ENCODE assay signal across 20 cellular contexts in the genomic region with DNA sequence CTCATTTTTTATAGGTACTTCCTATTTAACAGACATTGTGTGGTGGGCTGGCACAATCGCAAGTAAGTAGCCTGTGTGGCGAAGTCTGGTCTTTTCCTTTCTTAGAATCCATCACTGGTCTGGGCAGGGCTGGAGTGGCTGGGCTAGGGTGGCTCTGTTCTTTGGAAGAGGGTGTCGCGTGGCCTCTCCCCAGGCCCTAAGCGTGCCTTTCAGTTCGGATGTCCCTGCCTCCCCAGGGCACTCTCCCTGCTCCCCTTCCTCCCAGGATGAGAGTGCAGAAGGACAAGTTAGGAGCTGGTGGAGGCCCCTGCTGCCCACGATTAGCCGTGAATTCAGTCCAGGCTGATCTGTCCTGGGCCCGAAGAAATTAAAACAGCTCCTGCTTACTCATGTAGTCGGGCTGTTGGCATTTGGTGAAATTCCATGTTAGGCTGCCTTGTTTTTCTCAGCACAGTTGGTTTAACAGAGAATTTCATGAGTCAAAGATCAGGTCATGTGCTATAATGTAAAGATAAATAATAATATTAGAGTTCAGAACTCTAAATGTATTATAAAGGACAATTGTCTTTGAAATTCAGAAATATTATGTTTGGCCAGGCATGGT. TPM values are rescaled to one million over a fixed set of nuclear protein-coding genes. Genes with fewer than 3 reads are reported as not detected.
A peak's percentile ranks its signal among the peaks of the same experiment; 100 is the strongest.
DNase-seq lines count a peak whose midpoint lies in the region; ATAC-seq and TF ChIP-seq lines count a peak whose summit lies in the region.
"Had no signal": no experiment of that assay in that cellular context is flagged by ENCODE, and none has a peak within 500 bp of the region (broad histone marks: within the 10 kb centered on the region; RNA-seq: fewer than 3 reads in every experiment).

No MANE protein-coding gene starts in this region.

- WGBS in neuronal stem cell (ENCODE audit: extremely low coverage in 2 of 2, insufficient read length in 2 of 2, insufficient replicate concordance in 1 of 2), 2 donors, result no CpG with 5 or more reads among the region's 10 CpGs

- H2BK5ac ChIP-seq in neuronal stem cell (ENCODE audit: low read length), result no peak overlapping the region

- no peak overlapping the region for H3K9ac ChIP-seq in neuronal stem cell (ENCODE audit: low read depth, low read length, poor library complexity)

- no peak overlapping the region for H3K14ac ChIP-seq in neuronal stem cell (ENCODE audit: low read length)

- H2BK15ac ChIP-seq in neuronal stem cell (ENCODE audit: low read length), result no peak overlapping the region

- H3K4me3 Mint-ChIP-seq in stimulated activated naive CD8-positive, alpha-beta T cell treated with anti-CD3 and anti-CD28 coated beads, Interleukin-15, Interleukin-2, amounts not matched to agents 100 ng/mL and 50 ng/mL, for 24 hours, result no peak overlapping the region
- H3K4me3 Mint-ChIP-seq in stimulated activated naive CD8-positive, alpha-beta T cell treated with anti-CD3 and anti-CD28 coated beads, Interleukin-15, amount 100 ng/mL, for 72 hours, result no peak overlapping the region
- H3K4me3 Mint-ChIP-seq: H9; T-helper 2 cell treated with Interferon-gamma antibody and Interleukin-4, amounts not matched to agents 5 μg/mL and 100 μg/mL, for 36 hours had no signal

- peaks cover 2% of the 10 kb centered on the region for H3K79me1 ChIP-seq in neuronal stem cell (ENCODE audit: low read depth, low read length)

- peak overlapping the region; percentile 81 for H3K27ac Mint-ChIP-seq in stimulated activated naive CD8-positive, alpha-beta T cell treated with anti-CD3 and anti-CD28 coated beads, Interleukin-15, Interleukin-2, amounts not matched to agents 100 ng/mL and 50 ng/mL, for 24 hours
- no peak overlapping the region for H3K27ac Mint-ChIP-seq in stimulated activated naive CD8-positive, alpha-beta T cell treated with anti-CD3 and anti-CD28 coated beads, Interleukin-15, amount 100 ng/mL, for 72 hours
- H3K27ac Mint-ChIP-seq: H9; T-helper 2 cell treated with Interferon-gamma antibody and Interleukin-4, amounts not matched to agents 5 μg/mL and 100 μg/mL, for 36 hours had no signal

- no peak overlapping the region for H3K4ac ChIP-seq in neuronal stem cell (ENCODE audit: low read length)

- H2BK120ac ChIP-seq in neuronal stem cell (ENCODE audit: low read depth, low read length), result no peak overlapping the region

- no peak overlapping the region for H3K4me2 ChIP-seq in neuronal stem cell (ENCODE audit: insufficient read depth, low read length, poor library complexity, severe bottlenecking)

- no peak overlapping the region for H3K18ac ChIP-seq in neuronal stem cell (ENCODE audit: low read length)

- peaks cover 25% of the 10 kb centered on the region for H3K4me1 Mint-ChIP-seq in stimulated activated naive CD8-positive, alpha-beta T cell treated with anti-CD3 and anti-CD28 coated beads, Interleukin-15, Interleukin-2, amounts not matched to agents 100 ng/mL and 50 ng/mL, for 24 hours (ENCODE audit: low read depth)
- H3K4me1 Mint-ChIP-seq in stimulated activated naive CD8-positive, alpha-beta T cell treated with anti-CD3 and anti-CD28 coated beads, Interleukin-15, amount 100 ng/mL, for 72 hours, result peaks cover 17% of the 10 kb centered on the region

- ATAC-seq in stimulated activated naive CD8-positive, alpha-beta T cell treated with anti-CD3 and anti-CD28 coated beads, Interleukin-15, amount 100 ng/mL, for 72 hours, result no peak
- no peak for ATAC-seq in RWPE2 (ENCODE audit: low read depth)
- ATAC-seq in GM18520 (IDR thresholded peaks at IDR 0.05; ENCODE audit: unreplicated experiment), result no peak
- no peak for ATAC-seq in HG02763 (IDR thresholded peaks at IDR 0.05; ENCODE audit: unreplicated experiment)

- H3K4me1 ChIP-seq in RWPE2 (ENCODE audit: insufficient read depth, poor library complexity, severe bottlenecking) (no peaks in the 10 kb centered on the region), neuronal stem cell (ENCODE audit: control insufficient read depth in 2 of 2, insufficient read depth in 1 of 2, low read depth in 1 of 2, low read length in 2 of 2) (no peaks in the 10 kb centered on the region)
- H3K4me1 ChIP-seq: upper lobe of left lung had no signal

- H4K91ac ChIP-seq in neuronal stem cell (ENCODE audit: low read depth, low read length, poor library complexity), result no peak overlapping the region

- H3K27me3 ChIP-seq in RWPE2 (ENCODE audit: insufficient read depth, poor library complexity, severe bottlenecking) (no peaks in the 10 kb centered on the region), neuronal stem cell (ENCODE audit: control insufficient read depth in 3 of 3, insufficient read depth in 3 of 3, low read depth in 1 of 3, low read length in 3 of 3) (no peaks in the 10 kb centered on the region)
- H3K27me3 ChIP-seq: upper lobe of left lung had no signal

- H3K4me3 ChIP-seq in RWPE2 (ENCODE audit: severe bottlenecking) (no peak overlapping the region), neuronal stem cell (ENCODE audit: low read length in 2 of 2) (no peak overlapping the region)
- H3K4me3 ChIP-seq: upper lobe of left lung had no signal

- H3K36me3 ChIP-seq in RWPE2 (ENCODE audit: low read depth) (peaks cover 9% of the 10 kb centered on the region; the same call in 1 of the 2 replicates), neuronal stem cell (replicated peaks in 1 of 2; ENCODE audit: control insufficient read depth in 2 of 2, insufficient read depth in 2 of 2, low read length in 2 of 2) (peaks cover 5 to 7% of the 10 kb centered on the region in 2 donors)

- no peak overlapping the region for H3K27ac ChIP-seq in RWPE2 (ENCODE audit: poor library complexity, severe bottlenecking)
- no peak overlapping the region for H3K27ac ChIP-seq in neuronal stem cell (replicated peaks; ENCODE audit: low read length)
- H3K27ac ChIP-seq: RWPE1, upper lobe of left lung had no signal

- H3K9me3 ChIP-seq in RWPE2 (ENCODE audit: severe bottlenecking), result no peaks in the 10 kb centered on the region
- H3K9me3 ChIP-seq in neuronal stem cell (replicated peaks in 1 of 2; ENCODE audit: control insufficient read depth in 2 of 2, insufficient read depth in 1 of 2, low read depth in 1 of 2, low read length in 2 of 2), result no peaks in the 10 kb centered on the region
- H3K9me3 ChIP-seq: upper lobe of left lung had no signal

- H3K23ac ChIP-seq in neuronal stem cell (ENCODE audit: low read depth, low read length, poor library complexity), result no peak overlapping the region

- no peak overlapping the region for H2AFZ ChIP-seq in neuronal stem cell (ENCODE audit: low read length)

- no peaks in the 10 kb centered on the region for H3K27me3 Mint-ChIP-seq in stimulated activated naive CD8-positive, alpha-beta T cell treated with anti-CD3 and anti-CD28 coated beads, Interleukin-15, Interleukin-2, amounts not matched to agents 100 ng/mL and 50 ng/mL, for 24 hours
- H3K27me3 Mint-ChIP-seq in stimulated activated naive CD8-positive, alpha-beta T cell treated with anti-CD3 and anti-CD28 coated beads, Interleukin-15, amount 100 ng/mL, for 72 hours, result no peaks in the 10 kb centered on the region

- H3K9me3 Mint-ChIP-seq in stimulated activated naive CD8-positive, alpha-beta T cell treated with anti-CD3 and anti-CD28 coated beads, Interleukin-15, Interleukin-2, amounts not matched to agents 100 ng/mL and 50 ng/mL, for 24 hours, result no peaks in the 10 kb centered on the region
- H3K9me3 Mint-ChIP-seq in stimulated activated naive CD8-positive, alpha-beta T cell treated with anti-CD3 and anti-CD28 coated beads, Interleukin-15, amount 100 ng/mL, for 72 hours, result no peaks in the 10 kb centered on the region
- H3K9me3 Mint-ChIP-seq: H9; T-helper 2 cell treated with Interferon-gamma antibody and Interleukin-4, amounts not matched to agents 5 μg/mL and 100 μg/mL, for 36 hours had no signal

- no peak for DNase-seq in stimulated activated naive CD8-positive, alpha-beta T cell treated with anti-CD3 and anti-CD28 coated beads, Interleukin-15, amount 100 ng/mL, for 72 hours
- peak; percentile 64 for DNase-seq in RWPE2 (ENCODE audit: low spot score)
- peak; percentile 14 for DNase-seq in hepatic stellate cell (ENCODE audit: low spot score)
- DNase-seq in neuronal stem cell (ENCODE audit: low spot score), result no peak
- no peak for DNase-seq in activated gamma-delta T cell (lab: John Stamatoyannopoulos, UW)
- DNase-seq: activated CD4-positive, alpha-beta T cell treated with anti-CD3 and anti-CD28 coated beads, Interleukin-2, amount 50 U/mL, for 48 hours; activated naive CD4-positive, alpha-beta T cell treated with Interleukin-2 at 50 U/mL for 16 hours; effector memory CD4-positive, alpha-beta T cell; KBM-7; kidney; mammary epithelial cell; NCI-H526 treated with DMSO at 0.1 percent for 48 hours; stimulated activated CD4-positive, alpha-beta T cell treated with anti-CD3 and anti-CD28 coated beads, Interleukin-12 subunit alpha, Interleukin-12 subunit beta, amount 100 ng/mL, for 4 hours; upper lobe of left lung had no signal

- TF ChIP-seq CTCF in RWPE2 (IDR thresholded peaks at IDR 0.05; ENCODE audit: poor library complexity, severe bottlenecking), result no peak

- H4K8ac ChIP-seq in neuronal stem cell (ENCODE audit: low read depth, low read length), result no peak overlapping the region

- no peak overlapping the region for H2BK12ac ChIP-seq in neuronal stem cell (ENCODE audit: low read length)

- H3K36me3 Mint-ChIP-seq in stimulated activated naive CD8-positive, alpha-beta T cell treated with anti-CD3 and anti-CD28 coated beads, Interleukin-15, Interleukin-2, amounts not matched to agents 100 ng/mL and 50 ng/mL, for 24 hours (ENCODE audit: low read depth), result peaks cover 21% of the 10 kb centered on the region

- H2AK5ac ChIP-seq in neuronal stem cell (ENCODE audit: low read depth, low read length), result no peak overlapping the region

RNA-seq across cellular contexts. Expression of a gene that starts 24.4 kb away (rescaled TPM):
- polyA plus RNA-seq in neuronal stem cell (2013, experiment 1 of 2), result 10.3 TPM
- 10.8 TPM for polyA plus RNA-seq in neuronal stem cell (2013, experiment 2 of 2)

RNA-seq across cellular contexts. Expression of a gene that starts 27.6 kb away (rescaled TPM):
- polyA plus RNA-seq in neuronal stem cell (2013, experiment 1 of 2), result 33.3 TPM
- 33.3 TPM for polyA plus RNA-seq in neuronal stem cell (2013, experiment 2 of 2)

Comparison
In these comparisons a context has a peak if more than half of its experiments do, and no peak if none do; other contexts are left out.
1. DNase-seq: peak in RWPE2 (single experiment) and hepatic stellate cell (single experiment); none in stimulated activated naive CD8-positive, alpha-beta T cell treated with anti-CD3 and anti-CD28 coated beads, Interleukin-15, amount 100 ng/mL, for 72 hours (0 of 2), neuronal stem cell (single experiment) and activated gamma-delta T cell (single experiment).